ENCODE assay signal across 9 cellular contexts in genomic region chr1:37509181-37509580, GRCh38. TPM values are rescaled to one million over a fixed set of nuclear protein-coding genes. Genes with fewer than 3 reads are reported as not detected.
DNase-seq lines count a peak whose midpoint lies in the region; ATAC-seq and TF ChIP-seq lines count a peak whose summit lies in the region.
"Had no signal": no experiment of that assay in that cellular context is flagged by ENCODE, and none has a peak within 500 bp of the region (broad histone marks: within the 10 kb centered on the region; RNA-seq: fewer than 3 reads in every experiment).

No MANE protein-coding gene starts in this region.

- no peaks in the 10 kb centered on the region for H3K27me3 Mint-ChIP-seq in HFFc6 (ENCODE audit: insufficient read depth)

- peaks cover 22% of the 10 kb centered on the region for H3K4me1 Mint-ChIP-seq in HFFc6 (ENCODE audit: low read depth)

- no peak for ATAC-seq in GM18858 (IDR thresholded peaks at IDR 0.05; ENCODE audit: unreplicated experiment)

- no peak overlapping the region for H3K27ac ChIP-seq in Peyer's patch

- no peaks in the 10 kb centered on the region for H3K9me3 Mint-ChIP-seq in HFFc6

- no peaks in the 10 kb centered on the region for H3K27me3 ChIP-seq in Peyer's patch

- H3K27ac Mint-ChIP-seq in HFFc6 = no peak overlapping the region

- intact Hi-C loops in posterior cingulate gyrus (cut with DNase I) = no loop called here

- peaks cover 0 to 65% (median 0%) of the 10 kb centered on the region in 3 donors for H3K36me3 ChIP-seq in Peyer's patch

- DNase-seq in EH (ENCODE audit: low read depth) = peak; percentile 53
- DNase-seq in HFFc6 = peak; percentile 41
- DNase-seq in SW480 (ENCODE audit: low spot score) = peak; percentile 16
- peak; percentile 23 for DNase-seq in islet precursor cell
- no peak for DNase-seq in NCI-H69 (lab: John Stamatoyannopoulos, UW)
- DNase-seq in Peyer's patch = no peak
- no peak for DNase-seq in posterior cingulate gyrus
- DNase-seq: midbrain had no signal

- TF ChIP-seq CTCF in HFFc6 (IDR thresholded peaks at IDR 0.05) = peak; percentile 35
- no peak for TF ChIP-seq CTCF in Peyer's patch (IDR thresholded peaks at IDR 0.05)

- no peak for TF ChIP-seq POLR2A in Peyer's patch (IDR thresholded peaks at IDR 0.05)

- no peaks in the 10 kb centered on the region for H3K9me3 ChIP-seq in Peyer's patch

- no peak overlapping the region for H3K4me3 Mint-ChIP-seq in HFFc6

- no peak overlapping the region for H3K4me3 ChIP-seq in Peyer's patch

- H3K4me1 ChIP-seq in Peyer's patch = peaks cover 0 to 14% (median 2%) of the 10 kb centered on the region in 4 donors

- peaks cover 38% of the 10 kb centered on the region for H3K36me3 Mint-ChIP-seq in HFFc6 (ENCODE audit: low read depth)

RNA-seq across cellular contexts. Expression of gene MEAF6, which starts 5.4 kb away (rescaled TPM):
- 10 to 100 TPM; 52.6 to 63.8 (median 56.9) TPM for total RNA-seq in HFFc6 (2021; fragmentation: NEBNext Ultra II Directional; extraction: Animal tissue kit (Norgen Biotek cat#: 25700))
- 10 to 100 TPM; 26.9 to 81.7 (median 54.7) TPM for total RNA-seq in Peyer's patch

RNA-seq across cellular contexts. Expression of gene ZC3H12A, which starts 34.8 kb away (rescaled TPM):
- total RNA-seq in HFFc6 (2021; fragmentation: NEBNext Ultra II Directional; extraction: Animal tissue kit (Norgen Biotek cat#: 25700)) = 1 to 10 TPM; 5.6 to 7.0 (median 6.3) TPM
- 10 to 100 TPM; 29.7 to 37.0 (median 33.4) TPM for total RNA-seq in Peyer's patch

RNA-seq across cellular contexts. Expression of gene SNIP1, which starts 44.9 kb away (rescaled TPM):
- total RNA-seq in HFFc6 (2021; fragmentation: NEBNext Ultra II Directional; extraction: Animal tissue kit (Norgen Biotek cat#: 25700)) = 10 to 100 TPM; 15.7 to 19.3 (median 18.0) TPM
- 10 to 100 TPM in 2 of 4 donors, 1 to 10 TPM in 2; 7.0 to 17.6 (median 9.0) TPM for total RNA-seq in Peyer's patch

RNA-seq across cellular contexts. Expression of gene DNALI1, which starts 47.6 kb away (rescaled TPM):
- 1 to 10 TPM; 1.3 to 2.4 (median 1.9) TPM for total RNA-seq in HFFc6 (2021; fragmentation: NEBNext Ultra II Directional; extraction: Animal tissue kit (Norgen Biotek cat#: 25700))
- total RNA-seq in Peyer's patch = 1 to 10 TPM; 1.7 to 7.9 (median 3.7) TPM

Comparison
In these comparisons a context has a peak if more than half of its experiments do, and no peak if none do; other contexts are left out.
1. DNase-seq: peak in EH (single experiment), HFFc6 (single experiment), SW480 (single experiment) and islet precursor cell (single experiment); none in NCI-H69 (single experiment), Peyer's patch (0 of 3) and posterior cingulate gyrus (0 of 10).